In the genomic region with DNA sequence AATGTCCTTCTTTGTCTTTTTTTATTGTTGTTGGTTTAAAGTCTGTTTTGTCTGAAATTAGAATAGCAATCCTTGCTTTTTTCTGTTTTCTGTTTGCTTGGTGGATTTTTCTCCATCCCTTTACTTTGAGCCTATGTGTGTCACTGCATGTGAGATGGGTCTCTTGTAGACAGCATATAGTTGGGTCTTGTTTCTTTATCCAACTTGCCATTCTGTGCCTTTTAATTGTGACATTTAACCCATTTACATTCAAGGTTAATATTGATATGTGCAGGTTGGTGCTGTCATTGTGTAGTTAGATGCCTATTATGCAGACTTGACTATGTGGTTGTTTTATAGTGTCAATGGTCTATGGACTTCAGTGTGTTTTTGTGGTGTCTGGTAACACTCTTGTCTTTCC, we compare ENCODE assay signal across 24 cellular contexts.
A peak's percentile ranks its signal among the peaks of the same experiment; 100 is the strongest.
DNase-seq lines count a peak whose midpoint lies in the region; FAIRE-seq and TF ChIP-seq lines count a peak whose summit lies in the region.
"Had no signal": no experiment of that assay in that cellular context is flagged by ENCODE, and none has a peak within 500 bp of the region (broad histone marks: within the 10 kb centered on the region; RNA-seq: fewer than 3 reads in every experiment).

No MANE protein-coding gene starts in this region.

- H3K79me2 ChIP-seq in keratinocyte (ENCODE audit: control insufficient read depth, insufficient read depth, low read length): no peaks in the 10 kb centered on the region

- CTCF ChIA-PET in HEK293 (lab: Yijun Ruan, JAX): no interaction called here

- no peak overlapping the region for H3K4me2 ChIP-seq in keratinocyte (ENCODE audit: control insufficient read depth, extremely low read depth, insufficient read depth, low read depth, low read length)
- H3K4me2 ChIP-seq: A549; BLaER1 treated with 17β-estradiol and CSF1 and Interleukin-3, amounts not matched to agents 10 nM and 100 nM had no signal

- H3K4me1 ChIP-seq in HEK293 (ENCODE audit: control insufficient read depth, insufficient read depth, low read length) (no peaks in the 10 kb centered on the region), keratinocyte (ENCODE audit: control insufficient read depth, extremely low read depth, insufficient read depth, low read length) (peaks cover 2% of the 10 kb centered on the region)
- H3K4me1 ChIP-seq: Caco-2 had no signal

- no peak overlapping the region for H2AFZ ChIP-seq in keratinocyte (ENCODE audit: control insufficient read depth, low read length)

- no peak for TF ChIP-seq CTCF in HEK293 (tag by site-specific recombination; IDR thresholded peaks at IDR 0.05)
- TF ChIP-seq CTCF in bronchial epithelial cell (IDR thresholded peaks at IDR 0.05; ENCODE audit: insufficient read depth, low read length, severe bottlenecking): no peak
- TF ChIP-seq CTCF in keratinocyte (optimal IDR thresholded peaks at IDR 0.05 in 1 of 3, IDR thresholded peaks at IDR 0.05 in 1 of 3, conservative IDR thresholded peaks at IDR 0.05 in 1 of 3; ENCODE audit: extremely low read depth in 1 of 3, insufficient read depth in 2 of 3, low read length in 3 of 3): no peak
- TF ChIP-seq CTCF in foreskin fibroblast (IDR thresholded peaks at IDR 0.05; ENCODE audit: low read depth, low read length): no peak

- intact Hi-C loops in activated CD4-positive, alpha-beta T cell treated with anti-CD3 and anti-CD28 coated beads, Interleukin-2, amount 10 ng/mL, durations not matched to agents 24 days and 14 days (cut with micrococcal nuclease): no loop called here

- POLR2A ChIA-PET in HEK293 (lab: Yijun Ruan, JAX): no interaction called here

- no peak overlapping the region for H3K9ac ChIP-seq in keratinocyte (ENCODE audit: control insufficient read depth, extremely low read depth, insufficient read depth, low read length)
- H3K9ac ChIP-seq: BLaER1 treated with 17β-estradiol and CSF1 and Interleukin-3, amounts not matched to agents 10 nM and 100 nM had no signal

- H3K27me3 Mint-ChIP-seq in activated CD4-positive, alpha-beta T cell treated with anti-CD3 and anti-CD28 coated beads, Interleukin-2, amount 10 ng/mL, durations not matched to agents 24 days and 14 days: no peaks in the 10 kb centered on the region
- H3K27me3 Mint-ChIP-seq: CD4-positive, alpha-beta T cell had no signal

- H3K27me3 ChIP-seq in bronchial epithelial cell (ENCODE audit: control insufficient read depth, insufficient read depth, low read length): no peaks in the 10 kb centered on the region
- no peaks in the 10 kb centered on the region for H3K27me3 ChIP-seq in keratinocyte (ENCODE audit: control insufficient read depth, extremely low read depth, insufficient read depth, low read length)
- H3K27me3 ChIP-seq: BLaER1 treated with 17β-estradiol and CSF1 and Interleukin-3, amounts not matched to agents 10 nM and 100 nM had no signal

- H3K27ac ChIP-seq in HEK293 (ENCODE audit: extremely low read depth, low read depth, low read length): no peak overlapping the region
- H3K27ac ChIP-seq in keratinocyte (ENCODE audit: control insufficient read depth, insufficient read depth, low read length): no peak overlapping the region
- H3K27ac ChIP-seq: 22Rv1; A549; BLaER1 treated with 17β-estradiol and CSF1 and Interleukin-3, amounts not matched to agents 10 nM and 100 nM; C4-2B had no signal

- DNase-seq in activated CD4-positive, alpha-beta T cell treated with anti-CD3 and anti-CD28 coated beads, Interleukin-2, amount 10 ng/mL, durations not matched to agents 24 days and 14 days: peak; percentile 21
- no peak for DNase-seq in activated CD4-positive, alpha-beta T cell treated with anti-CD3 and anti-CD28 coated beads for 48 hours
- no peak for DNase-seq in bronchial epithelial cell (ENCODE audit: low read depth)
- no peak for DNase-seq in keratinocyte (ENCODE audit: low read depth, low spot score)
- DNase-seq in foreskin fibroblast: no peak
- DNase-seq in NCI-H69 (lab: John Stamatoyannopoulos, UW): no peak
- DNase-seq in HUDEP-2 (lab: John Stamatoyannopoulos, UW; ENCODE audit: unreplicated experiment in 76 of 76): no peak
- DNase-seq: AML-193; Caco-2; Calu3; CD4-positive, alpha-beta T cell; CD8-positive, alpha-beta T cell; DMS79 treated with DMSO at 0.1 percent for 48 hours; GF-D8 had no signal

- H3K4me3 Mint-ChIP-seq in activated CD4-positive, alpha-beta T cell treated with anti-CD3 and anti-CD28 coated beads, Interleukin-2, amount 10 ng/mL, durations not matched to agents 24 days and 14 days: no peak overlapping the region
- H3K4me3 Mint-ChIP-seq: B cell; CD4-positive, alpha-beta T cell; CD8-positive, alpha-beta T cell had no signal

- H3K27ac Mint-ChIP-seq in activated CD4-positive, alpha-beta T cell treated with anti-CD3 and anti-CD28 coated beads, Interleukin-2, amount 10 ng/mL, durations not matched to agents 24 days and 14 days: no peak overlapping the region
- H3K27ac Mint-ChIP-seq: B cell; CD4-positive, alpha-beta T cell; CD8-positive, alpha-beta T cell had no signal

- FAIRE-seq in bronchial epithelial cell (lab: Jason Lieb, UNC): peak; percentile 7
- FAIRE-seq in keratinocyte (lab: Jason Lieb, UNC): peak; percentile 13
- FAIRE-seq: A549, D721Med, G401.6, GM12891, GM19239 had no signal

- H3K4me3 ChIP-seq in HEK293 (ENCODE audit: low read depth, low read length) (no peak overlapping the region), bronchial epithelial cell (ENCODE audit: low read depth, low read length) (no peak overlapping the region), keratinocyte (ENCODE audit: control insufficient read depth in 2 of 3, extremely low read depth in 1 of 3, insufficient read depth in 2 of 3, low read depth in 1 of 3, low read length in 3 of 3) (no peak overlapping the region), foreskin fibroblast (ENCODE audit: low read depth in 1 of 2, low read length in 2 of 2) (no peak overlapping the region)
- H3K4me3 ChIP-seq: A549; BLaER1 treated with 17β-estradiol and CSF1 and Interleukin-3, amounts not matched to agents 10 nM and 100 nM had no signal

- no peaks in the 10 kb centered on the region for H3K9me3 ChIP-seq in HEK293 (ENCODE audit: control insufficient read depth, insufficient read depth, low read depth, low read length)
- H3K9me3 ChIP-seq in keratinocyte (ENCODE audit: control insufficient read depth, low read depth, low read length): no peaks in the 10 kb centered on the region

- H3K9me3 Mint-ChIP-seq in activated CD4-positive, alpha-beta T cell treated with anti-CD3 and anti-CD28 coated beads, Interleukin-2, amount 10 ng/mL, durations not matched to agents 24 days and 14 days: peaks cover 20% of the 10 kb centered on the region

- dilution Hi-C loops in keratinocyte (cut with MboI; ENCODE audit: extremely low pct_ligation_motif_present, low sequenced_read_pairs): no loop called here

- H3K9me1 ChIP-seq in keratinocyte (ENCODE audit: control insufficient read depth, extremely low read depth, insufficient read depth, low read length): no peaks in the 10 kb centered on the region

- H4K20me1 ChIP-seq in keratinocyte (ENCODE audit: control insufficient read depth, extremely low read depth, insufficient read depth, low read length): no peaks in the 10 kb centered on the region
- H4K20me1 ChIP-seq: BLaER1 treated with 17β-estradiol and CSF1 and Interleukin-3, amounts not matched to agents 10 nM and 100 nM had no signal

- H3K4me1 Mint-ChIP-seq in activated CD4-positive, alpha-beta T cell treated with anti-CD3 and anti-CD28 coated beads, Interleukin-2, amount 10 ng/mL, durations not matched to agents 24 days and 14 days: no peaks in the 10 kb centered on the region
- H3K4me1 Mint-ChIP-seq: B cell had no signal

- H3K36me3 ChIP-seq in HEK293 (ENCODE audit: control insufficient read depth in 2 of 2, insufficient read depth in 1 of 2, low read length in 2 of 2) (no peaks in the 10 kb centered on the region), bronchial epithelial cell (ENCODE audit: control insufficient read depth, insufficient read depth, low read length) (no peaks in the 10 kb centered on the region), keratinocyte (ENCODE audit: control insufficient read depth in 2 of 2, extremely low read depth in 1 of 2, insufficient read depth in 2 of 2, low read length in 2 of 2) (no peaks in the 10 kb centered on the region)
- H3K36me3 ChIP-seq: BLaER1 treated with 17β-estradiol and CSF1 and Interleukin-3, amounts not matched to agents 10 nM and 100 nM had no signal

- H3K36me3 Mint-ChIP-seq in activated CD4-positive, alpha-beta T cell treated with anti-CD3 and anti-CD28 coated beads, Interleukin-2, amount 10 ng/mL, durations not matched to agents 24 days and 14 days (ENCODE audit: low read depth): no peaks in the 10 kb centered on the region
- H3K36me3 Mint-ChIP-seq: CD8-positive, alpha-beta T cell had no signal

TF ChIP-seq in HEK293, 187 proteins besides CTCF, POLR2A, EP300 and RAD21:
- TF ChIP-seq ZNF529 (tag by site-specific recombination; IDR thresholded peaks at IDR 0.05; ENCODE audit: insufficient replicate concordance) (peak; percentile 59), SETDB1 (IDR thresholded peaks at IDR 0.05; ENCODE audit: insufficient read length, low read length) (peak; percentile 92), TRIM28 (IDR thresholded peaks at IDR 0.05; ENCODE audit: borderline replicate concordance, low read length) (0 out of 2 replicates have a peak, but pooled peaks have one; percentile 61), ZNF311 (tag by site-specific recombination; IDR thresholded peaks at IDR 0.05; ENCODE audit: borderline replicate concordance) (no peak)
- TF ChIP-seq, protein P1, sequence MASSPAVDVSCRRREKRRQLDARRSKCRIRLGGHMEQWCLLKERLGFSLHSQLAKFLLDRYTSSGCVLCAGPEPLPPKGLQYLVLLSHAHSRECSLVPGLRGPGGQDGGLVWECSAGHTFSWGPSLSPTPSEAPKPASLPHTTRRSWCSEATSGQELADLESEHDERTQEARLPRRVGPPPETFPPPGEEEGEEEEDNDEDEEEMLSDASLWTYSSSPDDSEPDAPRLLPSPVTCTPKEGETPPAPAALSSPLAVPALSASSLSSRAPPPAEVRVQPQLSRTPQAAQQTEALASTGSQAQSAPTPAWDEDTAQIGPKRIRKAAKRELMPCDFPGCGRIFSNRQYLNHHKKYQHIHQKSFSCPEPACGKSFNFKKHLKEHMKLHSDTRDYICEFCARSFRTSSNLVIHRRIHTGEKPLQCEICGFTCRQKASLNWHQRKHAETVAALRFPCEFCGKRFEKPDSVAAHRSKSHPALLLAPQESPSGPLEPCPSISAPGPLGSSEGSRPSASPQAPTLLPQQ (tag by site-specific recombination; IDR thresholded peaks at IDR 0.05): no peak
